ENCODE assay signal across 20 cellular contexts in the genomic region with DNA sequence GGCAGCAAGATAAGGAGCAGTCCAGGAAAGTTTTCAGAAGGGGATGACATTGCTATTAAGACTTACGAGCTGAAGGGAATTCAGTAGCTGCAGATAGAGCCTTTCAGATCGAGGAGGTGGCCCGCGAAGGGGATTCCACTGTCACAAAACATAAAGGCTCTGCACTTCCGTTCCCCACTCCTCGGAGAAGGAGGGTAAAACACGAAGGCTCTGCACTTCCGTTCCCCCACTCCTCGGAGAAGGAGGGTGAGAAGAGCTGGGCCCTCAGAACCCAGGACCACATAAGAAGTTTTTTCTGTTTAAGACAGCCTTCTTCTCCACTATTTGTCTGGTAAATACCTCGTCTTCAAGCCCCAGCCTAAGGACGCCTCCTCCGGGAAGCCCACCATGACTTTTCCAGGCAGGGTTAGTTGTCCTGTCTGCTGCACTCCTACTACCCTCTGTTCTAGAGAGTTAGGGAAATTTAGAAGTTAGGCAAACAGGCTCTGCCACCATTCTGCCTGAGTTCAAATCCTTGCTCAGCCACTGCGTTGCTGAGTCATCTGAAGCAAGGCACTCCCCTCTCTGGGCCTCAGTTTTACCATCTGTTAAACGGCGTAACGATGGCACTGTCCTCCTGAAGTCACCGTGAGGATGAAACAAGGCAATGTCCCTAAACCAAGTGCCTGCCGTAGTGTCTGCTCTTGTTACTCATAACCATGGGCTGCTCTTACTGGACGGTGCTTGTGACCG.
DNase-seq lines count a peak whose midpoint lies in the region; ATAC-seq, FAIRE-seq and TF ChIP-seq lines count a peak whose summit lies in the region.
"Had no signal": no experiment of that assay in that cellular context is flagged by ENCODE, and none has a peak within 500 bp of the region (broad histone marks: within the 10 kb centered on the region; RNA-seq: fewer than 3 reads in every experiment).

No MANE protein-coding gene starts in this region.

- TF ChIP-seq POLR2A in HepG2 (IDR thresholded peaks at IDR 0.05; ENCODE audit: insufficient read depth in 1 of 2, low read depth in 2 of 2, low read length in 2 of 2) (no peak), right lobe of liver (IDR thresholded peaks at IDR 0.05) (no peak)

- H3K9ac ChIP-seq in HepG2 (ENCODE audit: insufficient read depth, low read depth, low read length): no peak overlapping the region

- no peaks in the 10 kb centered on the region for H3K79me2 ChIP-seq in HepG2 (ENCODE audit: insufficient read depth, low read length)

- no peak overlapping the region for H2AFZ ChIP-seq in HepG2 (ENCODE audit: low read length)

- H3K4me1 ChIP-seq in HepG2 (ENCODE audit: insufficient read depth, low read length) (peaks cover 43% of the 10 kb centered on the region), right lobe of liver (peaks cover 0 to 21% (median 4%) of the 10 kb centered on the region in 4 donors), left lung (peaks cover 18 to 53% of the 10 kb centered on the region in 2 donors)

- no peaks in the 10 kb centered on the region for H4K20me1 ChIP-seq in HepG2 (ENCODE audit: insufficient read depth, low read length)

- no peak overlapping the region for H3K4me2 ChIP-seq in HepG2 (ENCODE audit: low read depth, low read length)

- no peak overlapping the region for H3K27ac Mint-ChIP-seq in activated T-helper 2 cell treated with anti-CD3 and anti-CD28 coated beads, Interferon-gamma antibody, Interleukin-2, Interleukin-4, amounts not matched to agents 10 μg/mL and 5 μg/mL and 100 μg/mL, durations not matched to agents 14 hours and 24 hours and 36 hours
- H3K27ac Mint-ChIP-seq in mesothelial cell of epicardium: peak overlapping the region; percentile 83
- H3K27ac Mint-ChIP-seq: stimulated activated naive CD8-positive, alpha-beta T cell treated with anti-CD3 and anti-CD28 coated beads, Interleukin-15, Interleukin-2, amounts not matched to agents 100 ng/mL and 50 ng/mL, for 24 hours had no signal

- peaks cover 60% of the 10 kb centered on the region for H3K27me3 Mint-ChIP-seq in activated T-helper 2 cell treated with anti-CD3 and anti-CD28 coated beads, Interferon-gamma antibody, Interleukin-2, Interleukin-4, amounts not matched to agents 10 μg/mL and 5 μg/mL and 100 μg/mL, durations not matched to agents 14 hours and 24 hours and 36 hours (ENCODE audit: low read depth)
- H3K27me3 Mint-ChIP-seq in mesothelial cell of epicardium (ENCODE audit: low read depth): no peaks in the 10 kb centered on the region

- BruUV-seq in HepG2 (replicated peaks; lab: Mats Ljungman, UMichigan): no TSS peak

- POLR2A ChIA-PET in HepG2 (lab: Yijun Ruan, JAX): interaction anchor here (1.3 kb wide), 1 partner anchor 68 kb away, joined by 4 read pairs; no protein-coding TSS in a partner anchor

- H3K4me1 Mint-ChIP-seq in activated T-helper 2 cell treated with anti-CD3 and anti-CD28 coated beads, Interferon-gamma antibody, Interleukin-2, Interleukin-4, amounts not matched to agents 10 μg/mL and 5 μg/mL and 100 μg/mL, durations not matched to agents 14 hours and 24 hours and 36 hours (ENCODE audit: low read depth): peaks cover 6% of the 10 kb centered on the region
- peaks cover 58% of the 10 kb centered on the region for H3K4me1 Mint-ChIP-seq in mesothelial cell of epicardium

- peaks cover 0 to 6% of the 10 kb centered on the region in 2 experiments; a peak in 1 of 5 replicates for H3K27me3 ChIP-seq in HepG2 (ENCODE audit: control insufficient read depth in 1 of 2, insufficient read depth in 2 of 2, low read length in 2 of 2)
- no peaks in the 10 kb centered on the region for H3K27me3 ChIP-seq in right lobe of liver
- peaks cover 0 to 19% of the 10 kb centered on the region in 2 donors for H3K27me3 ChIP-seq in left lung
- H3K27me3 ChIP-seq: uterus had no signal

- H3K4me3 ChIP-seq in HepG2 (replicated peaks in 1 of 3; ENCODE audit: insufficient read depth in 1 of 3, low read depth in 2 of 3, low read length in 3 of 3): no peak overlapping the region
- no peak overlapping the region for H3K4me3 ChIP-seq in right lobe of liver
- peak overlapping the region in 1 of 2 donors; percentile 47 for H3K4me3 ChIP-seq in left lung
- H3K4me3 ChIP-seq: uterus had no signal

- TF ChIP-seq CTCF in HepG2 (CRISPR knock-in tag; IDR thresholded peaks at IDR 0.05) (no peak), right lobe of liver (IDR thresholded peaks at IDR 0.05) (no peak), mesothelial cell of epicardium (IDR thresholded peaks at IDR 0.05; ENCODE audit: unreplicated experiment) (no peak), left lung (IDR thresholded peaks at IDR 0.05) (no peak)

- DNase-seq in HepG2 (ENCODE audit: low spot score): no peak
- DNase-seq in right lobe of liver: no peak
- DNase-seq in activated T-helper 2 cell treated with anti-CD3 and anti-CD28 coated beads, Interferon-gamma antibody, Interleukin-2, Interleukin-4, amounts not matched to agents 10 μg/mL and 5 μg/mL and 100 μg/mL, durations not matched to agents 14 hours and 24 hours and 36 hours (ENCODE audit: low spot score): no peak
- DNase-seq in mesothelial cell of epicardium (ENCODE audit: low spot score in 2 of 2, unreplicated experiment in 2 of 2): no peak
- no peak for DNase-seq in NCI-H2171 (lab: John Stamatoyannopoulos, UW)
- DNase-seq in activated CD8-positive, alpha-beta memory T cell treated with anti-CD3 and anti-CD28 coated beads for 24 hours: no peak
- DNase-seq in SK-N-DZ (ENCODE audit: low spot score): no peak
- DNase-seq in left lung: no peak
- DNase-seq: anterior cingulate cortex; GOT3; MV-4-11; NCI-H2029; NCI-H524; Right ventricle myocardium superior; stimulated activated CD4-positive, alpha-beta T cell treated with anti-CD3 and anti-CD28 coated beads, Interleukin-15, amount 100 ng/mL, for 24 hours; T-helper 1 cell; uterus had no signal

- H3K4me3 Mint-ChIP-seq in activated T-helper 2 cell treated with anti-CD3 and anti-CD28 coated beads, Interferon-gamma antibody, Interleukin-2, Interleukin-4, amounts not matched to agents 10 μg/mL and 5 μg/mL and 100 μg/mL, durations not matched to agents 14 hours and 24 hours and 36 hours (ENCODE audit: low read depth): peak overlapping the region; percentile 45
- peak overlapping the region; percentile 14 for H3K4me3 Mint-ChIP-seq in mesothelial cell of epicardium

- H3K36me3 Mint-ChIP-seq in activated T-helper 2 cell treated with anti-CD3 and anti-CD28 coated beads, Interferon-gamma antibody, Interleukin-2, Interleukin-4, amounts not matched to agents 10 μg/mL and 5 μg/mL and 100 μg/mL, durations not matched to agents 14 hours and 24 hours and 36 hours (ENCODE audit: low read depth): no peaks in the 10 kb centered on the region
- H3K36me3 Mint-ChIP-seq in mesothelial cell of epicardium: no peaks in the 10 kb centered on the region

- H3K9me3 Mint-ChIP-seq in activated T-helper 2 cell treated with anti-CD3 and anti-CD28 coated beads, Interferon-gamma antibody, Interleukin-2, Interleukin-4, amounts not matched to agents 10 μg/mL and 5 μg/mL and 100 μg/mL, durations not matched to agents 14 hours and 24 hours and 36 hours: no peaks in the 10 kb centered on the region
- H3K9me3 Mint-ChIP-seq in mesothelial cell of epicardium: no peaks in the 10 kb centered on the region
- H3K9me3 Mint-ChIP-seq: stimulated activated naive CD8-positive, alpha-beta T cell treated with anti-CD3 and anti-CD28 coated beads, Interleukin-15, Interleukin-2, amounts not matched to agents 100 ng/mL and 50 ng/mL, for 24 hours had no signal

- in situ Hi-C loops in HepG2 (cut with HindIII; ENCODE audit: extremely low pct_ligation_motif_present, low pct_unique_long_range_greater_than_20kb): no loop called here

- CTCF ChIA-PET in HepG2 (lab: Yijun Ruan, JAX; ENCODE audit: low intra/inter-chr PET ratio, low total read pairs): no interaction called here

- TF ChIP-seq EP300 in HepG2 (IDR thresholded peaks at IDR 0.05; ENCODE audit: low read depth in 2 of 2, low read length in 2 of 2): no peak
- no peak for TF ChIP-seq EP300 in HepG2 (CRISPR knock-in tag; IDR thresholded peaks at IDR 0.05; ENCODE audit: borderline replicate concordance)

- ATAC-seq in HepG2 (no peak), right lobe of liver (no peak), left lung (no peak)

- no peak for TF ChIP-seq RAD21 in HepG2 (CRISPR knock-in tag; IDR thresholded peaks at IDR 0.05)

- H3K9me3 ChIP-seq in HepG2 (ENCODE audit: low read length) (no peaks in the 10 kb centered on the region), right lobe of liver (no peaks in the 10 kb centered on the region), left lung (no peaks in the 10 kb centered on the region)
- H3K9me3 ChIP-seq: uterus had no signal

- H3K36me3 ChIP-seq in HepG2 (replicated peaks in 1 of 2; ENCODE audit: control insufficient read depth in 1 of 2, insufficient read depth in 2 of 2, low read length in 2 of 2) (no peaks in the 10 kb centered on the region), right lobe of liver (no peaks in the 10 kb centered on the region), left lung (no peaks in the 10 kb centered on the region)
- H3K36me3 ChIP-seq: uterus had no signal

- FAIRE-seq in HepG2 (lab: Jason Lieb, UNC): no peak
- FAIRE-seq: D721Med, GM12892 had no signal

- intact Hi-C loops in HepG2 (cut with micrococcal nuclease; ENCODE audit: unreplicated experiment): loop anchor here (2.0 kb wide), 1 partner anchor 133 kb away; no protein-coding TSS in a partner anchor
- intact Hi-C loops in right lobe of liver (cut with DNase I): no loop called here
- intact Hi-C loops in activated T-helper 2 cell treated with anti-CD3 and anti-CD28 coated beads, Interferon-gamma antibody, Interleukin-2, Interleukin-4, amounts not matched to agents 10 μg/mL and 5 μg/mL and 100 μg/mL, durations not matched to agents 14 hours and 24 hours and 36 hours (cut with micrococcal nuclease): loop anchor here (5.0 kb wide), 1 partner anchor 40 kb away; no protein-coding TSS in a partner anchor
- intact Hi-C loops in left lung (cut with DNase I): loop anchor here in 1 of 2 donors (10.0 kb wide), 1 partner anchor 133 kb away; a partner anchor contains a TSS

- WGBS in HepG2 (ENCODE audit: low lambda C conversion rate): 94% methylated on average over 19 of the region's 20 CpGs
- WGBS in right lobe of liver (ENCODE audit: insufficient coverage, low coverage, low lambda C conversion rate, missing lambda C conversion rate): 85% methylated on average over 15 of the region's 20 CpGs

- no peak overlapping the region for H3K27ac ChIP-seq in HepG2 (ENCODE audit: extremely low read length, insufficient read depth, low read length)
- no peak overlapping the region for H3K27ac ChIP-seq in right lobe of liver
- no peak overlapping the region for H3K27ac ChIP-seq in left lung

TF ChIP-seq in HepG2, 621 proteins besides CTCF, POLR2A, EP300 and RAD21 (continues in another document):
- TF ChIP-seq ZNF33A (CRISPR knock-in tag; IDR thresholded peaks at IDR 0.05; ENCODE audit: borderline replicate concordance): no peak
- TF ChIP-seq, protein P1, sequence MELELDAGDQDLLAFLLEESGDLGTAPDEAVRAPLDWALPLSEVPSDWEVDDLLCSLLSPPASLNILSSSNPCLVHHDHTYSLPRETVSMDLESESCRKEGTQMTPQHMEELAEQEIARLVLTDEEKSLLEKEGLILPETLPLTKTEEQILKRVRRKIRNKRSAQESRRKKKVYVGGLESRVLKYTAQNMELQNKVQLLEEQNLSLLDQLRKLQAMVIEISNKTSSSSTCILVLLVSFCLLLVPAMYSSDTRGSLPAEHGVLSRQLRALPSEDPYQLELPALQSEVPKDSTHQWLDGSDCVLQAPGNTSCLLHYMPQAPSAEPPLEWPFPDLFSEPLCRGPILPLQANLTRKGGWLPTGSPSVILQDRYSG (CRISPR knock-in tag; IDR thresholded peaks at IDR 0.05): no peak

Comparison
In these comparisons a context has a peak if more than half of its experiments do, and no peak if none do; other contexts are left out.
1. intact Hi-C loops: an anchor here in HepG2 (2.0 kb wide) and activated T-helper 2 cell treated with anti-CD3 and anti-CD28 coated beads, Interferon-gamma antibody, Interleukin-2, Interleukin-4, amounts not matched to agents 10 μg/mL and 5 μg/mL and 100 μg/mL, durations not matched to agents 14 hours and 24 hours and 36 hours (5.0 kb wide); none called in right lobe of liver.